1 cellular context compared by ENCODE assay signal in the genomic region with DNA sequence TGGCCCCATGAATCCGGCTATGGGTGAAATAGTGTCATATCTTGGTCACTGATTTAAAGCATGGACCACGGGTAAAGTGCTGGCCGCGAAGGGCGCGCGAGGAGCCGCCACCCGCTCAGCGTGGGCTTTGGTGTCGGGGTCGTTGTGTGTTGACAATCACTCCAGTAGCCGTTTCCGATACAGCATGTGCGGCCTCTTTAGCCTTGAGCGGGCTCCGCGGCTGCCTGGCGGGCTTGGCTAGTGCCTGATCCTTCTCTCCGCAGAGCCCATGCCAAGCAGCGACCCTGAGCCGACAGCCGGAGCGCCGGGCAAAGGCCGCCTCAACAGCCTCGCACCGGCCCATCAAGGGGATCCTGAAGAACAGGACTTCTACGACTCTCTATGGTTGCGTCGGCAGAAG.
TF ChIP-seq lines count a peak whose summit lies in the region.

No MANE protein-coding gene starts in this region.

TF ChIP-seq in GM23338, 12 proteins besides CTCF, POLR2A, EP300 and RAD21 (continued from another document):
- no peak for TF ChIP-seq ZNF331 (CRISPR knock-in tag; IDR thresholded peaks at IDR 0.05; ENCODE audit: low read depth)
- TF ChIP-seq EZH2phosphoT487 (IDR thresholded peaks at IDR 0.05; ENCODE audit: unreplicated experiment) = no peak
